In the genomic region with DNA sequence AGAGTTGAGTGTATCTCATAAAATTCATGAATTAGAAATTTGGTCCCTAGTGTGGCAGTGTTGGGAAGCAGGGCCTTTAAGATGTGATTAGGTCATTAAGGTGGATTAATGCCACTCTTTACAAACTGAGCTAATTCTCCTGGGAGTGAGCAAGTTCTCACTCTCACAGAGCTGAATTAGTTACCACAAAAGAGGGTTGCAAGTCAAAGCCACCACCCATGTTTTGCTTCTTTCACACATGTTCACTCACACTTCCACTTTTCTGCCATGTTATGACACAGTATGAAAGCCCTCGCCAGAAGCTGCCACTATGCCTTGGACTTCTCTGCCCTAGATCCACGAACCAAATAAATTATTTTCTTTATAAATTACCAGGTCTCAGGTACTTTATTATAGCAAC, we compare ENCODE assay signal across 10 cellular contexts.
DNase-seq lines count a peak whose midpoint lies in the region; ATAC-seq lines count a peak whose summit lies in the region.
"Had no signal": no experiment of that assay in that cellular context is flagged by ENCODE, and none has a peak within 500 bp of the region (broad histone marks: within the 10 kb centered on the region; RNA-seq: fewer than 3 reads in every experiment).

No MANE protein-coding gene starts in this region.

- ATAC-seq in GM18502 (IDR thresholded peaks at IDR 0.05; ENCODE audit: poor library complexity, unreplicated experiment) (peak; percentile 90), GM19463 (IDR thresholded peaks at IDR 0.05; ENCODE audit: unreplicated experiment) (peak; percentile 96), HG02938 (IDR thresholded peaks at IDR 0.05; ENCODE audit: unreplicated experiment) (peak; percentile 94), HG03558 (IDR thresholded peaks at IDR 0.05; ENCODE audit: extremely low read depth, unreplicated experiment) (peak; percentile 83)

- no peak for DNase-seq in kidney glomerular epithelial cell (lab: John Stamatoyannopoulos, UW)
- DNase-seq in stimulated activated naive CD4-positive, alpha-beta T cell treated with Interleukin-2 at 50 U/mL for 16 hours (lab: John Stamatoyannopoulos, UW): no peak
- no peak for DNase-seq in islet precursor cell
- DNase-seq in dermis blood vessel endothelial cell: no peak
- DNase-seq: activated CD4-positive, alpha-beta T cell treated with anti-CD3 and anti-CD28 coated beads, Interleukin-2, amount 50 U/mL, for 1 hour; EL had no signal
